In the genomic region with DNA sequence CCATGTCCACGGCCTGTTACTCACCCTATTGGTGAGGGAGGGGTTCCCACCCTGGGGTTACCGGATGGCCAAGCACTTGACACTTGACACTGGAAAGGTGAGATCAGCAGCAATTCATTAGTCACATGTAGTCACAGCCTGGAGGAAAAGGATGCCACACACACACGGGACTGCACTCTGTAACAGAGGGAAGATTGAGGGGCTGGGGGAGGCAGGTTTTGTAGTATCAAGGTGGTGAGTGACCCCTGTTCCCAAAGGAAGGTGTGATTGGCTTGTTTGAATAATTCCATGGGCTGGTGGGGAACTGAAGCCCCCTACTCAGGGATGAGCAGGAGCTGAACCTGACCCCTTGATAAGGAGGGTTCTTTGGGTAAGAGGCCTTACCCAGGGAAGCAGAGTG, we compare ENCODE assay signal across 8 cellular contexts.
"Had no signal": no experiment of that assay in that cellular context is flagged by ENCODE, and none has a peak within 500 bp of the region (broad histone marks: within the 10 kb centered on the region; RNA-seq: fewer than 3 reads in every experiment).

No MANE protein-coding gene starts in this region.

- ATAC-seq: GM12878 had no signal

- H3K4me3 ChIP-seq: GM12878 had no signal

- DNase-seq: GDM1, GF-D8 had no signal

- FAIRE-seq: G401.6, GM12878, GM12891, GM12892, GM18507, GM19239 had no signal
